In genomic region chr17:3529817-3530741, GRCh38 we compare ENCODE assay signal across 12 cellular contexts. TPM values are rescaled to one million over a fixed set of nuclear protein-coding genes. Genes with fewer than 3 reads are reported as not detected.
DNase-seq lines count a peak whose midpoint lies in the region; ATAC-seq, FAIRE-seq and TF ChIP-seq lines count a peak whose summit lies in the region.
"Had no signal": no experiment of that assay in that cellular context is flagged by ENCODE, and none has a peak within 500 bp of the region (broad histone marks: within the 10 kb centered on the region; RNA-seq: fewer than 3 reads in every experiment).

No MANE protein-coding gene starts in this region.

- no peaks in the 10 kb centered on the region for H3K36me3 ChIP-seq in pancreas

- peak; percentile 83 for DNase-seq in Ammon's horn (ENCODE audit: low spot score)
- peak; percentile 47 for DNase-seq in astrocyte of the hippocampus (ENCODE audit: low read depth, low spot score)
- peak in 32 of 51 donors; percentile 20 to 77 (median 40) for DNase-seq in hypothalamus (lab: John Stamatoyannopoulos, UW)
- peak in 3 of 6 donors; percentile 37 to 59 (median 51) for DNase-seq in pancreas
- no peak for DNase-seq in DMS53 treated with DMSO at 0.1 percent for 48 hours (lab: John Stamatoyannopoulos, UW; ENCODE audit: unreplicated experiment)
- no peak for DNase-seq in activated CD4-positive, alpha-beta T cell treated with anti-CD3 and anti-CD28 coated beads for 4 hours
- DNase-seq: AML-193, HCEC 1CT, T-helper 1 cell had no signal

- peak; percentile 53 to 85 (median 77) for ATAC-seq in pancreas
- no peak for ATAC-seq in GM21576 (IDR thresholded peaks at IDR 0.05; ENCODE audit: unreplicated experiment)
- no peak for ATAC-seq in HG02798 (IDR thresholded peaks at IDR 0.05; ENCODE audit: poor library complexity, unreplicated experiment)

- TF ChIP-seq CTCF in pancreas (IDR thresholded peaks at IDR 0.05) = no peak

- intact Hi-C loops in pancreas (cut with DNase I) = no loop called here

- no peaks in the 10 kb centered on the region for H3K9me3 ChIP-seq in pancreas

- no peak for FAIRE-seq in pancreas (lab: Jason Lieb, UNC)
- FAIRE-seq: GM12891 had no signal

- H3K4me1 ChIP-seq in pancreas = no peaks in the 10 kb centered on the region

- 43 to 51% methylated on average over 32 of the region's 32 CpGs for WGBS in pancreas, 2 donors

- no peak overlapping the region for H3K4me3 ChIP-seq in pancreas

- peak overlapping the region in 3 of 4 donors; percentile 27 to 66 (median 39) for H3K27ac ChIP-seq in pancreas

- H3K27me3 ChIP-seq in pancreas = no peaks in the 10 kb centered on the region

RNA-seq across cellular contexts. Expression of gene TRPV3, which starts 27.5 kb away (rescaled TPM):
- total RNA-seq in pancreas = under 1 TPM; 0.21 to 0.93 (median 0.45) TPM
- under 1 TPM; 0.73 to 0.99 TPM for polyA plus RNA-seq in pancreas

RNA-seq across cellular contexts. Expression of gene ASPA, which starts 54.3 kb away (rescaled TPM):
- total RNA-seq in pancreas = 1 to 10 TPM in 1 of 6 donors, under 1 TPM in 5; 0.38 to 1.1 (median 0.69) TPM
- under 1 TPM; 0.65 to 0.75 TPM for polyA plus RNA-seq in pancreas

RNA-seq across cellular contexts. Expression of gene SPATA22, which starts 58.5 kb away (rescaled TPM):
- not detected for total RNA-seq in pancreas
- polyA plus RNA-seq in pancreas = under 1 TPM; 0.09 to 0.46 TPM

Comparison
In these comparisons a context has a peak if more than half of its experiments do, and no peak if none do; other contexts are left out.
1. DNase-seq: peak in Ammon's horn (single experiment), astrocyte of the hippocampus (single experiment) and hypothalamus (32 of 51); none in DMS53 treated with DMSO at 0.1 percent for 48 hours (single experiment) and activated CD4-positive, alpha-beta T cell treated with anti-CD3 and anti-CD28 coated beads for 4 hours (0 of 2).
2. ATAC-seq: peak in pancreas (4 of 4); none in GM21576 (single experiment) and HG02798 (single experiment).